Comparison of ENCODE assay signal across 8 cellular contexts in genomic region chr1:241640149-241640866, GRCh38. TPM values are rescaled to one million over a fixed set of nuclear protein-coding genes. Genes with fewer than 3 reads are reported as not detected.
DNase-seq lines count a peak whose midpoint lies in the region; ATAC-seq and TF ChIP-seq lines count a peak whose summit lies in the region.

Gene CHML, minus strand, starts transcription at chr1:241640369. Its CDS starts 4,603 bp downstream, at chr1:241635766.
A gene with protein sequence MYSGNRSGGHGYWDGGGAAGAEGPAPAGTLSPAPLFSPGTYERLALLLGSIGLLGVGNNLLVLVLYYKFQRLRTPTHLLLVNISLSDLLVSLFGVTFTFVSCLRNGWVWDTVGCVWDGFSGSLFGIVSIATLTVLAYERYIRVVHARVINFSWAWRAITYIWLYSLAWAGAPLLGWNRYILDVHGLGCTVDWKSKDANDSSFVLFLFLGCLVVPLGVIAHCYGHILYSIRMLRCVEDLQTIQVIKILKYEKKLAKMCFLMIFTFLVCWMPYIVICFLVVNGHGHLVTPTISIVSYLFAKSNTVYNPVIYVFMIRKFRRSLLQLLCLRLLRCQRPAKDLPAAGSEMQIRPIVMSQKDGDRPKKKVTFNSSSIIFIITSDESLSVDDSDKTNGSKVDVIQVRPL (minus strand): TSS chr1:241640369. CDS start chr1:241640254, 115 bp downstream.

- peak; percentile 56 to 96 for TF ChIP-seq POLR2A in thyroid gland (IDR thresholded peaks at IDR 0.05)

- H3K4me1 ChIP-seq in parathyroid adenoma (peaks cover 4% of the 10 kb centered on the region), thyroid gland (peaks cover 18 to 27% of the 10 kb centered on the region in 2 donors)

- peak within 1 kb of the TSS; percentile 92 for H3K4me3 Mint-ChIP-seq in activated naive CD8-positive, alpha-beta T cell treated with anti-CD3 and anti-CD28 coated beads for 36 hours

- H3K36me3 Mint-ChIP-seq in activated naive CD8-positive, alpha-beta T cell treated with anti-CD3 and anti-CD28 coated beads for 36 hours, result peaks cover 31% of the 10 kb centered on the region

- H3K36me3 ChIP-seq in parathyroid adenoma (ENCODE audit: control insufficient read depth, insufficient read depth, low read length) (no peaks in the 10 kb centered on the region), thyroid gland (no peaks in the 10 kb centered on the region)

- H3K27ac ChIP-seq in parathyroid adenoma (peak within 1 kb of the TSS; percentile 36), thyroid gland (peak within 1 kb of the TSS in 2 of 3 donors; percentile 71 to 73)

- H3K27me3 ChIP-seq in parathyroid adenoma (ENCODE audit: control insufficient read depth, insufficient read depth, low read length), result no peaks in the 10 kb centered on the region
- no peaks in the 10 kb centered on the region for H3K27me3 ChIP-seq in thyroid gland

- no peak within 1 kb of the TSS for H3K9ac ChIP-seq in parathyroid adenoma

- H3K4me2 ChIP-seq in parathyroid adenoma (ENCODE audit: low read length), result peak within 1 kb of the TSS; percentile 64

- peak within 1 kb of the TSS; percentile 92 for H2AFZ ChIP-seq in parathyroid adenoma

- H3K27ac Mint-ChIP-seq in activated naive CD8-positive, alpha-beta T cell treated with anti-CD3 and anti-CD28 coated beads for 36 hours, result peak within 1 kb of the TSS; percentile 89

- H3K4me1 Mint-ChIP-seq in activated naive CD8-positive, alpha-beta T cell treated with anti-CD3 and anti-CD28 coated beads for 36 hours, result peaks cover 46% of the 10 kb centered on the region

- no peaks in the 10 kb centered on the region for H3K27me3 Mint-ChIP-seq in activated naive CD8-positive, alpha-beta T cell treated with anti-CD3 and anti-CD28 coated beads for 36 hours

- intact Hi-C loops in Right ventricle myocardium inferior (cut with DNase I) (loop anchor here (5.0 kb wide), 1 partner anchor 123 kb away; the partner anchor contains the start of gene FH), thyroid gland (cut with DNase I) (loop anchor here (5.0 kb wide), 1 partner anchor 108 kb away; the partner anchor contains the start of gene KMO)

- peak; percentile 98 for DNase-seq in GM10266 (ENCODE audit: extremely low spot score)
- peak; percentile 94 for DNase-seq in NCI-H1092 (lab: John Stamatoyannopoulos, UW)
- peak; percentile 94 for DNase-seq in SKM-1 treated with dmso at 0.1 percent for 144 hours (lab: John Stamatoyannopoulos, UW; ENCODE audit: unreplicated experiment)
- DNase-seq in activated naive CD8-positive, alpha-beta T cell treated with anti-CD3 and anti-CD28 coated beads for 36 hours, result peak; percentile 95
- DNase-seq in Right ventricle myocardium inferior (ENCODE audit: missing footprints), result peak; percentile 97
- peak; percentile 92 to 94 for DNase-seq in thyroid gland

- H3K9me3 Mint-ChIP-seq in activated naive CD8-positive, alpha-beta T cell treated with anti-CD3 and anti-CD28 coated beads for 36 hours, result peaks cover 11% of the 10 kb centered on the region

- H3K9me3 ChIP-seq in parathyroid adenoma (ENCODE audit: control insufficient read depth, low read length) (no peaks in the 10 kb centered on the region), thyroid gland (no peaks in the 10 kb centered on the region)

- 8 to 20% methylated on average over 12 to 20 of the region's 81 CpGs for WGBS in thyroid gland, 2 donors

- TF ChIP-seq CTCF in GM10266 (IDR thresholded peaks at IDR 0.05; ENCODE audit: control insufficient read depth, insufficient read depth, low read depth, missing control alignments), result no peak
- TF ChIP-seq CTCF in parathyroid adenoma (IDR thresholded peaks at IDR 0.05), result no peak
- TF ChIP-seq CTCF in thyroid gland (IDR thresholded peaks at IDR 0.05), result no peak

- ATAC-seq in HG02588 (IDR thresholded peaks at IDR 0.05; ENCODE audit: unreplicated experiment) (peak; percentile 93), Right ventricle myocardium inferior (peak; percentile 100)

- H3K4me3 ChIP-seq in parathyroid adenoma (ENCODE audit: low read depth, low read length) (peak within 1 kb of the TSS; percentile 65), thyroid gland (replicated peaks in 1 of 3) (peak within 1 kb of the TSS; percentile 38 to 88 (median 61))

- no peaks in the 10 kb centered on the region for H3K79me2 ChIP-seq in parathyroid adenoma

RNA-seq across cellular contexts. Expression of gene CHML, which starts in this region (rescaled TPM):
- total RNA-seq in activated naive CD8-positive, alpha-beta T cell treated with anti-CD3 and anti-CD28 coated beads for 36 hours, result 10 to 100 TPM; 24.3 to 27.6 TPM
- total RNA-seq in Right ventricle myocardium inferior, result 6.6 TPM
- 10 to 100 TPM in 3 of 4 donors, 1 to 10 TPM in 1; 7.9 to 13.9 (median 11.3) TPM for total RNA-seq in thyroid gland

RNA-seq across cellular contexts. Expression of the second gene that starts in this region (rescaled TPM):
- 1 to 10 TPM; 8.6 to 9.3 TPM for total RNA-seq in activated naive CD8-positive, alpha-beta T cell treated with anti-CD3 and anti-CD28 coated beads for 36 hours
- 7.0 TPM for total RNA-seq in Right ventricle myocardium inferior
- 10 to 100 TPM; 19.2 to 45.0 (median 31.3) TPM for total RNA-seq in thyroid gland

Comparison
In these comparisons a context has a peak if more than half of its experiments do, and no peak if none do; other contexts are left out.
1. Peak in every context shown above with its lines: DNase-seq, ATAC-seq, H3K4me3 ChIP-seq and H3K27ac ChIP-seq.